Comparison of ENCODE assay signal across 25 cellular contexts in genomic region chrX:35122756-35123155, GRCh38.
"Had no signal": no experiment of that assay in that cellular context is flagged by ENCODE, and none has a peak within 500 bp of the region (broad histone marks: within the 10 kb centered on the region; RNA-seq: fewer than 3 reads in every experiment).

No MANE protein-coding gene starts in this region.

- H3K27ac ChIP-seq: coronary artery, dorsolateral prefrontal cortex, parathyroid adenoma, psoas muscle, right atrium auricular region, spleen, uterus, VCaP had no signal

- FAIRE-seq: islet of Langerhans had no signal

- ATAC-seq: activated naive CD4-positive, alpha-beta T cell treated with anti-CD3 and anti-CD28 coated beads, Interleukin-2, amount 50 U/mL, for 72 hours; activated T-cell treated with anti-CD3 and anti-CD28 coated beads, Interleukin-2, amount 50 U/mL, for 72 hours; effector memory CD8-positive, alpha-beta T cell; left cardiac atrium; naive thymus-derived CD8-positive, alpha-beta T cell; psoas muscle had no signal

- H3K4me3 ChIP-seq: coronary artery, dorsolateral prefrontal cortex, psoas muscle, right atrium auricular region, spleen, uterus had no signal

- H3K36me3 ChIP-seq: right atrium auricular region, spleen, uterus had no signal

- H2AFZ ChIP-seq: parathyroid adenoma had no signal

- H3K9ac ChIP-seq: parathyroid adenoma had no signal

- H3K79me2 ChIP-seq: parathyroid adenoma had no signal

- H3K9me3 ChIP-seq: psoas muscle, right atrium auricular region, spleen, uterus had no signal

- H3K27me3 ChIP-seq: right atrium auricular region, uterus had no signal

- DNase-seq: activated CD4-positive, alpha-beta T cell treated with anti-CD3 and anti-CD28 coated beads for 4 hours; activated CD4-positive, alpha-beta T cell treated with anti-CD3 and anti-CD28 coated beads, Interleukin-2, amount 50 U/mL, for 4 hours; activated naive CD4-positive, alpha-beta T cell; activated T-cell treated with anti-CD3 and anti-CD28 coated beads for 4 hours; activated T-cell treated with anti-CD3 and anti-CD28 coated beads, Interleukin-2, amount 50 U/mL, for 72 hours; dorsolateral prefrontal cortex; effector memory CD8-positive, alpha-beta T cell; erythroblast; foreskin melanocyte; left cardiac atrium; mammary epithelial cell; naive thymus-derived CD8-positive, alpha-beta T cell; nucleus accumbens; psoas muscle; spleen; stimulated activated CD4-positive, alpha-beta T cell treated with anti-CD3 and anti-CD28 coated beads, Interleukin-2, amount 100 ng/mL, for 48 hours; substantia nigra; T-helper 1 cell; uterus had no signal

- H3K4me1 ChIP-seq: parathyroid adenoma, psoas muscle, right atrium auricular region, spleen, uterus had no signal
